In the genomic region with DNA sequence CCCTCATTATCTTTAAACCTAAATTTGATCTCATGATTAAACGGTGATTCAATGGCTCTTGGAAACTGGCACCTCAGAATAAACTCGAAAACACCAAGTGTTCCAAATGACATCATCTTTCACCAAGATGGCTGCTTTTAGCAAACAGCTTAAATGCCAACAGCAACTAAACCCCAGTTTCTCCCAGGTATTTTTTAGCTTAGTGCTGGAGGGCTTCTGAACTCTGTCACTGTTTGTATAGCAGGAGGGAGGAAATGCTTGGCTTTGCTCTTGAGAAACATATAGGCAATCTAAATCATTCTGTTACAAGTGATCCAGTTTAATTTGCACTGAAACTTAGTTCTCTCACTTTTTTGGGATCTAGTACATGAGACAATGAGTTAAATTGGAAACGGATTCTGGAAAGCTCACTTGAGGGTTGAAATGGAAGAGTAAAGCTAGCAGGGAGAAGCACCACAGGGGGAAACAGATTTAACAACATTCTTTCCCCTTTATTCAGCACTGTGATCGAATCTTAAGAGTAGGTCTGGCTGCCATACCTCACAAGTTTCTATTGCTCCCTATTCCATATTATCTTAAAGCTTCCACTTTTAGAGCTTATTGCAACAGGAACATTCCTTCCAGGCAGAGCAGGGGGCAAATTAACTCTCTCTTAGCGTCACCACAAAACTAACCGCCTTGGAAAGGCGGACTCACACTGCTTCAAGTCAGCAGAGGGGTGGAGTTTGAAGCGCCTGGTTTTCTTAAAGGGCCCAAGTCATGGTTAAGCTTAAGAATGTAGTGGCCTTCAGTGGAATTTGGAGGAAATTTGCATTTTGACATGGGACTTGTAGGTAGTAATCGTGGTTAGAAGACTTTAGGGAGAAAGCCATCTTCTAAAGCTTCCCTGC, we compare ENCODE assay signal across 8 cellular contexts. TPM values are rescaled to one million over a fixed set of nuclear protein-coding genes. Genes with fewer than 3 reads are reported as not detected.
A peak's percentile ranks its signal among the peaks of the same experiment; 100 is the strongest.
DNase-seq lines count a peak whose midpoint lies in the region; ATAC-seq, FAIRE-seq and TF ChIP-seq lines count a peak whose summit lies in the region.

No MANE protein-coding gene starts in this region.

- H3K4me1 Mint-ChIP-seq in natural killer cell treated with Interleukin-12 subunit alpha and Interleukin-12 subunit beta and Interleukin-15 and Interleukin-18, amount 100 ng/mL, for 72 hours (ENCODE audit: low read depth in 2 of 2) = peaks cover 40 to 44% of the 10 kb centered on the region in 2 donors

- peak; percentile 75 for FAIRE-seq in H54 (lab: Jason Lieb, UNC)

- H3K4me3 ChIP-seq in fibroblast of pulmonary artery (replicated peaks; ENCODE audit: low read depth, low read length) (peak overlapping the region; percentile 96), tibial artery (peak overlapping the region; percentile 83 to 98)

- peak overlapping the region; percentile 91 to 99 for H3K27ac ChIP-seq in tibial artery

- peaks cover 9 to 14% of the 10 kb centered on the region in 2 donors for H3K27me3 Mint-ChIP-seq in natural killer cell treated with Interleukin-12 subunit alpha and Interleukin-12 subunit beta and Interleukin-15 and Interleukin-18, amount 100 ng/mL, for 72 hours

- H3K36me3 ChIP-seq in tibial artery = peaks cover 0 to 3% (median 0%) of the 10 kb centered on the region in 3 donors

- intact Hi-C loops in tibial artery (cut with DNase I; ENCODE audit: low total_unique reads) = no loop called here

- H3K36me3 Mint-ChIP-seq in natural killer cell treated with Interleukin-12 subunit alpha and Interleukin-12 subunit beta and Interleukin-15 and Interleukin-18, amount 100 ng/mL, for 72 hours = peaks cover 20% of the 10 kb centered on the region

- TF ChIP-seq POLR2A in H54 (IDR thresholded peaks at IDR 0.05; ENCODE audit: low read depth, low read length) = no peak

- peak overlapping the region; percentile 93 to 100 for H3K27ac Mint-ChIP-seq in natural killer cell treated with Interleukin-12 subunit alpha and Interleukin-12 subunit beta and Interleukin-15 and Interleukin-18, amount 100 ng/mL, for 72 hours

- H3K27me3 ChIP-seq in tibial artery = no peaks in the 10 kb centered on the region

- H3K4me1 ChIP-seq in tibial artery = peaks cover 0 to 37% (median 13%) of the 10 kb centered on the region in 4 donors

- H3K9me3 ChIP-seq in tibial artery = no peaks in the 10 kb centered on the region

- H3K4me3 Mint-ChIP-seq in natural killer cell treated with Interleukin-12 subunit alpha and Interleukin-12 subunit beta and Interleukin-15 and Interleukin-18, amount 100 ng/mL, for 72 hours = peak overlapping the region; percentile 87

- DNase-seq in ELR (ENCODE audit: low read depth) = peak; percentile 73
- DNase-seq in H54 (ENCODE audit: insufficient read length, low spot score) = peak; percentile 47
- DNase-seq in NCI-H226 = peak; percentile 64
- DNase-seq in activated T-cell treated with anti-CD3 and anti-CD28 coated beads, Interleukin-2, amount 50 U/mL, for 48 hours = peak; percentile 50 to 62
- DNase-seq in fibroblast of pulmonary artery (ENCODE audit: low read depth) = peak; percentile 92
- DNase-seq in natural killer cell treated with Interleukin-12 subunit alpha and Interleukin-12 subunit beta and Interleukin-15 and Interleukin-18, amount 100 ng/mL, for 72 hours (ENCODE audit: low spot score) = no peak
- peak; percentile 79 to 81 for DNase-seq in tibial artery
- DNase-seq in GM19240 (ENCODE audit: insufficient read length, low spot score) = no peak

- ATAC-seq in natural killer cell treated with Interleukin-12 subunit alpha and Interleukin-12 subunit beta and Interleukin-15 and Interleukin-18, amount 100 ng/mL, for 72 hours = no peak

- H3K9me3 Mint-ChIP-seq in natural killer cell treated with Interleukin-12 subunit alpha and Interleukin-12 subunit beta and Interleukin-15 and Interleukin-18, amount 100 ng/mL, for 72 hours = no peaks in the 10 kb centered on the region

- TF ChIP-seq CTCF in fibroblast of pulmonary artery (IDR thresholded peaks at IDR 0.05; ENCODE audit: low read length, missing control alignments) = no peak
- TF ChIP-seq CTCF in tibial artery (IDR thresholded peaks at IDR 0.05) = no peak

RNA-seq across cellular contexts. Expression of gene CCDC6, which starts 1.8 kb away (rescaled TPM):
- total RNA-seq in natural killer cell treated with Interleukin-12 subunit alpha and Interleukin-12 subunit beta and Interleukin-15 and Interleukin-18, amount 100 ng/mL, for 72 hours = 100 to 1,000 TPM in 1 of 2 donors, 10 to 100 TPM in 1; 65.7 to 104 TPM

Comparison
In these comparisons a context has a peak if more than half of its experiments do, and no peak if none do; other contexts are left out.
1. DNase-seq: peak in ELR (single experiment), H54 (single experiment), NCI-H226 (single experiment), activated T-cell treated with anti-CD3 and anti-CD28 coated beads, Interleukin-2, amount 50 U/mL, for 48 hours (2 of 2), fibroblast of pulmonary artery (single experiment) and tibial artery (2 of 2); none in natural killer cell treated with Interleukin-12 subunit alpha and Interleukin-12 subunit beta and Interleukin-15 and Interleukin-18, amount 100 ng/mL, for 72 hours (single experiment) and GM19240 (single experiment).